Comparison of ENCODE assay signal across 2 cellular contexts in genomic region chr3:127675651-127676391, GRCh38.
TF ChIP-seq lines count a peak whose summit lies in the region.

No MANE protein-coding gene starts in this region.

TF ChIP-seq in WTC11, 78 proteins besides CTCF, POLR2A, EP300 and RAD21 (continued from another document):
- TF ChIP-seq NFE2L1 (CRISPR knock-in tag; IDR thresholded peaks at IDR 0.05) (no peak), MYBL2 (CRISPR knock-in tag; IDR thresholded peaks at IDR 0.05) (no peak), NFYB (CRISPR knock-in tag; conservative IDR thresholded peaks at IDR 0.05; ENCODE audit: low read depth) (no peak), JUN (CRISPR knock-in tag; IDR thresholded peaks at IDR 0.05) (no peak), IRF2 (CRISPR knock-in tag; IDR thresholded peaks at IDR 0.05; ENCODE audit: borderline replicate concordance, low read depth) (no peak), ZNF396 (CRISPR knock-in tag; IDR thresholded peaks at IDR 0.05; ENCODE audit: borderline replicate concordance) (no peak), ZNF121 (CRISPR knock-in tag; IDR thresholded peaks at IDR 0.05) (no peak), ZNF219 (CRISPR knock-in tag; IDR thresholded peaks at IDR 0.05; ENCODE audit: borderline replicate concordance) (no peak), KAT7 (CRISPR knock-in tag; IDR thresholded peaks at IDR 0.05; ENCODE audit: borderline replicate concordance) (no peak), ATF1 (CRISPR knock-in tag; IDR thresholded peaks at IDR 0.05) (no peak), NR3C1 (CRISPR knock-in tag; conservative IDR thresholded peaks at IDR 0.05; ENCODE audit: low read depth) (no peak), CBFB (CRISPR knock-in tag; IDR thresholded peaks at IDR 0.05; ENCODE audit: low read depth) (no peak)
- TF ChIP-seq, protein P1, sequence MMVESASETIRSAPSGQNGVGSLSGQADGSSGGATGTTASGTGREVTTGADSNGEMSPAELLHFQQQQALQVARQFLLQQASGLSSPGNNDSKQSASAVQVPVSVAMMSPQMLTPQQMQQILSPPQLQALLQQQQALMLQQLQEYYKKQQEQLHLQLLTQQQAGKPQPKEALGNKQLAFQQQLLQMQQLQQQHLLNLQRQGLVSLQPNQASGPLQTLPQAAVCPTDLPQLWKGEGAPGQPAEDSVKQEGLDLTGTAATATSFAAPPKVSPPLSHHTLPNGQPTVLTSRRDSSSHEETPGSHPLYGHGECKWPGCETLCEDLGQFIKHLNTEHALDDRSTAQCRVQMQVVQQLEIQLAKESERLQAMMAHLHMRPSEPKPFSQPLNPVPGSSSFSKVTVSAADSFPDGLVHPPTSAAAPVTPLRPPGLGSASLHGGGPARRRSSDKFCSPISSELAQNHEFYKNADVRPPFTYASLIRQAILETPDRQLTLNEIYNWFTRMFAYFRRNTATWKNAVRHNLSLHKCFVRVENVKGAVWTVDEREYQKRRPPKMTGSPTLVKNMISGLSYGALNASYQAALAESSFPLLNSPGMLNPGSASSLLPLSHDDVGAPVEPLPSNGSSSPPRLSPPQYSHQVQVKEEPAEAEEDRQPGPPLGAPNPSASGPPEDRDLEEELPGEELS (CRISPR knock-in tag; IDR thresholded peaks at IDR 0.05) = no peak
- TF ChIP-seq, protein P2, sequence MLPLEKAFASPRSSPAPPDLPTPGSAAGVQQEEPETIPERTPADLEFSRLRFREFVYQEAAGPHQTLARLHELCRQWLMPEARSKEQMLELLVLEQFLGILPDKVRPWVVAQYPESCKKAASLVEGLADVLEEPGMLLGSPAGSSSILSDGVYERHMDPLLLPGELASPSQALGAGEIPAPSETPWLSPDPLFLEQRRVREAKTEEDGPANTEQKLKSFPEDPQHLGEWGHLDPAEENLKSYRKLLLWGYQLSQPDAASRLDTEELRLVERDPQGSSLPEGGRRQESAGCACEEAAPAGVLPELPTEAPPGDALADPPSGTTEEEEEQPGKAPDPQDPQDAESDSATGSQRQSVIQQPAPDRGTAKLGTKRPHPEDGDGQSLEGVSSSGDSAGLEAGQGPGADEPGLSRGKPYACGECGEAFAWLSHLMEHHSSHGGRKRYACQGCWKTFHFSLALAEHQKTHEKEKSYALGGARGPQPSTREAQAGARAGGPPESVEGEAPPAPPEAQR (CRISPR knock-in tag; IDR thresholded peaks at IDR 0.05) = no peak
- TF ChIP-seq, protein P3, sequence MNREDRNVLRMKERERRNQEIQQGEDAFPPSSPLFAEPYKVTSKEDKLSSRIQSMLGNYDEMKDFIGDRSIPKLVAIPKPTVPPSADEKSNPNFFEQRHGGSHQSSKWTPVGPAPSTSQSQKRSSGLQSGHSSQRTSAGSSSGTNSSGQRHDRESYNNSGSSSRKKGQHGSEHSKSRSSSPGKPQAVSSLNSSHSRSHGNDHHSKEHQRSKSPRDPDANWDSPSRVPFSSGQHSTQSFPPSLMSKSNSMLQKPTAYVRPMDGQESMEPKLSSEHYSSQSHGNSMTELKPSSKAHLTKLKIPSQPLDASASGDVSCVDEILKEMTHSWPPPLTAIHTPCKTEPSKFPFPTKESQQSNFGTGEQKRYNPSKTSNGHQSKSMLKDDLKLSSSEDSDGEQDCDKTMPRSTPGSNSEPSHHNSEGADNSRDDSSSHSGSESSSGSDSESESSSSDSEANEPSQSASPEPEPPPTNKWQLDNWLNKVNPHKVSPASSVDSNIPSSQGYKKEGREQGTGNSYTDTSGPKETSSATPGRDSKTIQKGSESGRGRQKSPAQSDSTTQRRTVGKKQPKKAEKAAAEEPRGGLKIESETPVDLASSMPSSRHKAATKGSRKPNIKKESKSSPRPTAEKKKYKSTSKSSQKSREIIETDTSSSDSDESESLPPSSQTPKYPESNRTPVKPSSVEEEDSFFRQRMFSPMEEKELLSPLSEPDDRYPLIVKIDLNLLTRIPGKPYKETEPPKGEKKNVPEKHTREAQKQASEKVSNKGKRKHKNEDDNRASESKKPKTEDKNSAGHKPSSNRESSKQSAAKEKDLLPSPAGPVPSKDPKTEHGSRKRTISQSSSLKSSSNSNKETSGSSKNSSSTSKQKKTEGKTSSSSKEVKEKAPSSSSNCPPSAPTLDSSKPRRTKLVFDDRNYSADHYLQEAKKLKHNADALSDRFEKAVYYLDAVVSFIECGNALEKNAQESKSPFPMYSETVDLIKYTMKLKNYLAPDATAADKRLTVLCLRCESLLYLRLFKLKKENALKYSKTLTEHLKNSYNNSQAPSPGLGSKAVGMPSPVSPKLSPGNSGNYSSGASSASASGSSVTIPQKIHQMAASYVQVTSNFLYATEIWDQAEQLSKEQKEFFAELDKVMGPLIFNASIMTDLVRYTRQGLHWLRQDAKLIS (CRISPR knock-in tag; IDR thresholded peaks at IDR 0.05; ENCODE audit: borderline replicate concordance) = no peak

TF ChIP-seq in HepG2, 621 proteins besides CTCF, POLR2A, EP300 and RAD21 (continued from another document):
- TF ChIP-seq, protein P4, sequence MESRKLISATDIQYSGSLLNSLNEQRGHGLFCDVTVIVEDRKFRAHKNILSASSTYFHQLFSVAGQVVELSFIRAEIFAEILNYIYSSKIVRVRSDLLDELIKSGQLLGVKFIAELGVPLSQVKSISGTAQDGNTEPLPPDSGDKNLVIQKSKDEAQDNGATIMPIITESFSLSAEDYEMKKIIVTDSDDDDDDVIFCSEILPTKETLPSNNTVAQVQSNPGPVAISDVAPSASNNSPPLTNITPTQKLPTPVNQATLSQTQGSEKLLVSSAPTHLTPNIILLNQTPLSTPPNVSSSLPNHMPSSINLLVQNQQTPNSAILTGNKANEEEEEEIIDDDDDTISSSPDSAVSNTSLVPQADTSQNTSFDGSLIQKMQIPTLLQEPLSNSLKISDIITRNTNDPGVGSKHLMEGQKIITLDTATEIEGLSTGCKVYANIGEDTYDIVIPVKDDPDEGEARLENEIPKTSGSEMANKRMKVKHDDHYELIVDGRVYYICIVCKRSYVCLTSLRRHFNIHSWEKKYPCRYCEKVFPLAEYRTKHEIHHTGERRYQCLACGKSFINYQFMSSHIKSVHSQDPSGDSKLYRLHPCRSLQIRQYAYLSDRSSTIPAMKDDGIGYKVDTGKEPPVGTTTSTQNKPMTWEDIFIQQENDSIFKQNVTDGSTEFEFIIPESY (CRISPR knock-in tag; IDR thresholded peaks at IDR 0.05) = peak; percentile 71
- no peak for TF ChIP-seq HOXA7 (CRISPR knock-in tag; IDR thresholded peaks at IDR 0.05)
TF ChIP-seq in HepG2: peak in this region for 1.
